In genomic region chr12:47577213-47577612, GRCh38 we compare ENCODE assay signal across 15 cellular contexts.
"Had no signal": no experiment of that assay in that cellular context is flagged by ENCODE, and none has a peak within 500 bp of the region (broad histone marks: within the 10 kb centered on the region; RNA-seq: fewer than 3 reads in every experiment).

No MANE protein-coding gene starts in this region.

- ATAC-seq: body of pancreas; left cardiac atrium; naive thymus-derived CD4-positive, alpha-beta T cell; sciatic nerve; stimulated activated memory B cell treated with anti-CD40 and anti-IgM and Interleukin-4, amounts not matched to agents 10 μg/mL and 1 μg/mL and 100 μg/mL, for 72 hours had no signal

- DNase-seq: activated B cell treated with CpG ODN at 0.5 μM for 24 hours; activated CD4-positive, alpha-beta T cell treated with anti-CD3 and anti-CD28 coated beads, Interleukin-2, amount 10 ng/mL, durations not matched to agents 7 days and 5 days; body of pancreas; dermis blood vessel endothelial cell; erythroblast; glutamatergic neuron; immature natural killer cell; left cardiac atrium; mammary epithelial cell; naive thymus-derived CD4-positive, alpha-beta T cell; spleen; stimulated activated CD4-positive, alpha-beta T cell treated with anti-CD3 and anti-CD28 coated beads, Interleukin-1b, Interleukin-23, amount 100 ng/mL, for 48 hours had no signal

- FAIRE-seq: TTC549 had no signal
